Comparison of ENCODE assay signal across 1 cellular context in genomic region chr17:51097708-51098446, GRCh38.
TF ChIP-seq lines count a peak whose summit lies in the region.

No MANE protein-coding gene starts in this region.

TF ChIP-seq in HepG2, 621 proteins besides CTCF, POLR2A, EP300 and RAD21 (continued from another document and continues in another):
- no peak for TF ChIP-seq ZNF512 (CRISPR knock-in tag; IDR thresholded peaks at IDR 0.05)
- TF ChIP-seq ZNF280B (CRISPR knock-in tag; IDR thresholded peaks at IDR 0.05; ENCODE audit: borderline replicate concordance): no peak
- TF ChIP-seq FOXJ3 (CRISPR knock-in tag; IDR thresholded peaks at IDR 0.05; ENCODE audit: borderline replicate concordance): no peak
- no peak for TF ChIP-seq SPEN (CRISPR knock-in tag; IDR thresholded peaks at IDR 0.05; ENCODE audit: low read depth)
- TF ChIP-seq ZSCAN9 (CRISPR knock-in tag; IDR thresholded peaks at IDR 0.05; ENCODE audit: borderline replicate concordance): no peak
- no peak for TF ChIP-seq HOXA7 (CRISPR knock-in tag; IDR thresholded peaks at IDR 0.05)
- no peak for TF ChIP-seq MXI1 (IDR thresholded peaks at IDR 0.05; ENCODE audit: borderline replicate concordance, low read depth, low read length)
- TF ChIP-seq AKNA (CRISPR knock-in tag; IDR thresholded peaks at IDR 0.05; ENCODE audit: borderline replicate concordance): no peak
- no peak for TF ChIP-seq ZBTB7B (CRISPR knock-in tag; IDR thresholded peaks at IDR 0.05)
- no peak for TF ChIP-seq ZFP90 (CRISPR knock-in tag; IDR thresholded peaks at IDR 0.05; ENCODE audit: borderline replicate concordance)
- no peak for TF ChIP-seq ZNF124 (CRISPR knock-in tag; IDR thresholded peaks at IDR 0.05)
- 0 out of 2 replicates have a peak, but pooled peaks have one; percentile 29 for TF ChIP-seq HMG20B (CRISPR knock-in tag; conservative IDR thresholded peaks at IDR 0.05)
- no peak for TF ChIP-seq BRF2 (CRISPR knock-in tag; IDR thresholded peaks at IDR 0.05)
- TF ChIP-seq ATF4 (CRISPR knock-in tag; IDR thresholded peaks at IDR 0.05): no peak
- TF ChIP-seq ZNF652 (CRISPR knock-in tag; IDR thresholded peaks at IDR 0.05; ENCODE audit: borderline replicate concordance, low read depth): no peak
- TF ChIP-seq SMAD3 (CRISPR knock-in tag; IDR thresholded peaks at IDR 0.05): no peak
- no peak for TF ChIP-seq ATF7-NPFF (CRISPR knock-in tag; IDR thresholded peaks at IDR 0.05; ENCODE audit: low read depth)
- TF ChIP-seq PBX3 (CRISPR knock-in tag; IDR thresholded peaks at IDR 0.05; ENCODE audit: borderline replicate concordance): no peak
- no peak for TF ChIP-seq KLF6 (CRISPR knock-in tag; IDR thresholded peaks at IDR 0.05)
- no peak for TF ChIP-seq SRSF9 (IDR thresholded peaks at IDR 0.05; ENCODE audit: borderline replicate concordance, insufficient read depth, low read depth, low read length, poor library complexity, severe bottlenecking)
- no peak for TF ChIP-seq ZBTB4 (CRISPR knock-in tag; IDR thresholded peaks at IDR 0.05; ENCODE audit: borderline replicate concordance)
- TF ChIP-seq THAP9 (CRISPR knock-in tag; IDR thresholded peaks at IDR 0.05; ENCODE audit: borderline replicate concordance): no peak
- TF ChIP-seq SATB2 (CRISPR knock-in tag; IDR thresholded peaks at IDR 0.05): no peak
- peak; percentile 72 for TF ChIP-seq GATAD2A (CRISPR knock-in tag; IDR thresholded peaks at IDR 0.05)
- TF ChIP-seq ZNF501 (CRISPR knock-in tag; IDR thresholded peaks at IDR 0.05): peak; percentile 48; the same call in 1 of the 2 replicates
- no peak for TF ChIP-seq ZMYM4 (CRISPR knock-in tag; IDR thresholded peaks at IDR 0.05)
- no peak for TF ChIP-seq E2F5 (CRISPR knock-in tag; conservative IDR thresholded peaks at IDR 0.05)
- TF ChIP-seq ZNF484 (CRISPR knock-in tag; IDR thresholded peaks at IDR 0.05; ENCODE audit: borderline replicate concordance, low read depth): no peak
- TF ChIP-seq TBP (CRISPR knock-in tag; IDR thresholded peaks at IDR 0.05): no peak
- TF ChIP-seq ZNF576 (CRISPR knock-in tag; IDR thresholded peaks at IDR 0.05): no peak
- TF ChIP-seq GABPB1 (CRISPR knock-in tag; IDR thresholded peaks at IDR 0.05): no peak
- TF ChIP-seq FOXA3 (CRISPR knock-in tag; IDR thresholded peaks at IDR 0.05): no peak
- no peak for TF ChIP-seq EEA1 (CRISPR knock-in tag; IDR thresholded peaks at IDR 0.05; ENCODE audit: borderline replicate concordance)
- TF ChIP-seq NR2F6 (IDR thresholded peaks at IDR 0.05): peak; percentile 39; the same call in 1 of the 2 replicates
- peak; percentile 37; the same call in 1 of the 2 replicates for TF ChIP-seq NR2F6 (CRISPR knock-in tag; IDR thresholded peaks at IDR 0.05)
- TF ChIP-seq YEATS2 (CRISPR knock-in tag; IDR thresholded peaks at IDR 0.05; ENCODE audit: borderline replicate concordance): no peak
- TF ChIP-seq NR2F2 (IDR thresholded peaks at IDR 0.05; ENCODE audit: borderline replicate concordance, low read depth): peak; percentile 40
- no peak for TF ChIP-seq NBN (conservative IDR thresholded peaks at IDR 0.05)
- no peak for TF ChIP-seq TIGD3 (CRISPR knock-in tag; IDR thresholded peaks at IDR 0.05; ENCODE audit: borderline replicate concordance)
- TF ChIP-seq TARDBP (CRISPR knock-in tag; IDR thresholded peaks at IDR 0.05): no peak
- TF ChIP-seq RXRA (CRISPR knock-in tag; IDR thresholded peaks at IDR 0.05): no peak
- TF ChIP-seq KLF16 (CRISPR knock-in tag; IDR thresholded peaks at IDR 0.05): no peak
- TF ChIP-seq SAFB2 (CRISPR knock-in tag; IDR thresholded peaks at IDR 0.05; ENCODE audit: borderline replicate concordance, low read depth): no peak
